Comparison of ENCODE assay signal across 15 cellular contexts in genomic region chr4:39516407-39516966, GRCh38.
"Had no signal": no experiment of that assay in that cellular context is flagged by ENCODE, and none has a peak within 500 bp of the region (broad histone marks: within the 10 kb centered on the region; RNA-seq: fewer than 3 reads in every experiment).

No MANE protein-coding gene starts in this region.

- ATAC-seq: esophagus mucosa; gastrocnemius medialis; heart left ventricle; left lung; stimulated activated effector memory CD8-positive, alpha-beta T cell treated with anti-CD3 and anti-CD28 coated beads, Interleukin-12 subunit alpha, Interleukin-12 subunit beta, amount 100 ng/mL, for 72 hours had no signal

- H3K9me3 ChIP-seq: gastrocnemius medialis, heart left ventricle, left lung, prostate gland, right atrium auricular region had no signal

- H3K27me3 Mint-ChIP-seq: activated naive CD4-positive, alpha-beta T cell treated with anti-CD3 and anti-CD28 coated beads, Interleukin-2, amount 50 U/mL, for 24 hours had no signal

- H3K4me1 ChIP-seq: gastrocnemius medialis, left lung, prostate gland had no signal

- DNase-seq: activated CD4-positive, alpha-beta T cell treated with anti-CD3 and anti-CD28 coated beads, Interleukin-2, amount 50 U/mL, for 4 hours; activated gamma-delta T cell; cerebellar nuclear complex; effector CD4-positive, alpha-beta T cell; gastrocnemius medialis; heart left ventricle; left lung; nephron progenitor cell; nucleus accumbens; stimulated activated CD4-positive, alpha-beta T cell treated with anti-CD3 and anti-CD28 coated beads, Interleukin-4, amount 100 ng/mL, for 1 hour had no signal

- H3K4me1 Mint-ChIP-seq: activated naive CD4-positive, alpha-beta T cell treated with anti-CD3 and anti-CD28 coated beads, Interleukin-2, amount 50 U/mL, for 24 hours; nephron progenitor cell; stimulated activated effector memory CD8-positive, alpha-beta T cell treated with anti-CD3 and anti-CD28 coated beads, Interleukin-12 subunit alpha, Interleukin-12 subunit beta, amount 100 ng/mL, for 72 hours had no signal

- H3K27ac ChIP-seq: gastrocnemius medialis, heart left ventricle, prostate gland, right atrium auricular region had no signal

- H3K27ac Mint-ChIP-seq: activated naive CD4-positive, alpha-beta T cell treated with anti-CD3 and anti-CD28 coated beads, Interleukin-2, amount 50 U/mL, for 24 hours; nephron progenitor cell; stimulated activated effector memory CD8-positive, alpha-beta T cell treated with anti-CD3 and anti-CD28 coated beads, Interleukin-12 subunit alpha, Interleukin-12 subunit beta, amount 100 ng/mL, for 72 hours had no signal

- H3K4me3 ChIP-seq: gastrocnemius medialis, heart left ventricle, left lung, prostate gland, right atrium auricular region had no signal

- H3K9me3 Mint-ChIP-seq: activated naive CD4-positive, alpha-beta T cell treated with anti-CD3 and anti-CD28 coated beads, Interleukin-2, amount 50 U/mL, for 24 hours; nephron progenitor cell; stimulated activated effector memory CD8-positive, alpha-beta T cell treated with anti-CD3 and anti-CD28 coated beads, Interleukin-12 subunit alpha, Interleukin-12 subunit beta, amount 100 ng/mL, for 72 hours had no signal

- H3K4me3 Mint-ChIP-seq: activated naive CD4-positive, alpha-beta T cell treated with anti-CD3 and anti-CD28 coated beads, Interleukin-2, amount 50 U/mL, for 24 hours; nephron progenitor cell; stimulated activated effector memory CD8-positive, alpha-beta T cell treated with anti-CD3 and anti-CD28 coated beads, Interleukin-12 subunit alpha, Interleukin-12 subunit beta, amount 100 ng/mL, for 72 hours had no signal

- H3K27me3 ChIP-seq: gastrocnemius medialis, heart left ventricle, left lung, right atrium auricular region had no signal
